In the genomic region with DNA sequence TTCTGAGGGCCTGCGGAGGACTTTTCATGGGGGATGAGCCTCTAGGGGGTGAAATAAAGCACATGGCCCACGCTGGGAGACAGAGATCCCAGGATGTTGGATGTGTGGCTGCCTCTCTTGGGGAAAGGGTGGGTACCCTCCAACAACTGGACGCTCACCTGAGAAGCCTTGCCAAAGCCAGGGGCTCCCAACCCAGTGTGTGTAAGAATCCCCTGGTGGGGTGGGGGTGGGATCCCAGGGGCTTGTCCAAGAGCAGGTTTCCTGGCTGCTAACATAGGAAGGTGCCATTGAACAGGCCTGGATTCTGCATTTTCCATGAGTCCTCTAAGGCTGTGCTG, we compare ENCODE assay signal across 13 cellular contexts. TPM values are rescaled to one million over a fixed set of nuclear protein-coding genes. Genes with fewer than 3 reads are reported as not detected.
DNase-seq lines count a peak whose midpoint lies in the region; ATAC-seq and TF ChIP-seq lines count a peak whose summit lies in the region.
"Had no signal": no experiment of that assay in that cellular context is flagged by ENCODE, and none has a peak within 500 bp of the region (broad histone marks: within the 10 kb centered on the region; RNA-seq: fewer than 3 reads in every experiment).

No MANE protein-coding gene starts in this region.

- H3K4me3 ChIP-seq in right lobe of liver (peak overlapping the region in 2 of 3 donors; percentile 18 to 27), tibial artery (peak overlapping the region; percentile 12 to 28)

- 100% methylated on average over 1 of the region's 3 CpGs for WGBS in right lobe of liver (ENCODE audit: insufficient coverage, low coverage, low lambda C conversion rate, missing lambda C conversion rate)

- CTCF ChIA-PET in T-cell (lab: Charles Lee), result interaction anchor here in 1 of 2 donors (1.3 to 2.7 kb wide), 6 partner anchors 9 to 126 kb away, joined by 6 to 17 read pairs (median 10); partner anchors contain the start of gene CYLD

- peak overlapping the region; percentile 98 to 99 for H3K27ac Mint-ChIP-seq in T-cell
- H3K27ac Mint-ChIP-seq: endodermal cell, WTC11 had no signal

- TF ChIP-seq CTCF in right lobe of liver (IDR thresholded peaks at IDR 0.05) (no peak), tibial artery (IDR thresholded peaks at IDR 0.05) (no peak)

- no peaks in the 10 kb centered on the region for H3K27me3 ChIP-seq in right lobe of liver
- H3K27me3 ChIP-seq in tibial artery, result no peaks in the 10 kb centered on the region
- H3K27me3 ChIP-seq: BE2C had no signal

- H3K9me3 ChIP-seq in right lobe of liver (no peaks in the 10 kb centered on the region), tibial artery (no peaks in the 10 kb centered on the region)
- H3K9me3 ChIP-seq: BE2C had no signal

- no peaks in the 10 kb centered on the region for H3K9me3 Mint-ChIP-seq in T-cell
- H3K9me3 Mint-ChIP-seq: endodermal cell, WTC11 had no signal

- H3K4me1 Mint-ChIP-seq in T-cell, result peaks cover 90 to 92% (median 92%) of the 10 kb centered on the region in 3 donors
- H3K4me1 Mint-ChIP-seq: endodermal cell, WTC11 had no signal

- H3K4me1 ChIP-seq in right lobe of liver (no peaks in the 10 kb centered on the region), tibial artery (no peaks in the 10 kb centered on the region)
- H3K4me1 ChIP-seq: BE2C had no signal

- H3K27me3 Mint-ChIP-seq in T-cell, result no peaks in the 10 kb centered on the region

- DNase-seq in cardiac septum (ENCODE audit: low spot score) (peak; percentile 44), Right ventricle myocardium superior (no peak), T-cell (no peak), right lobe of liver (no peak), tibial artery (peak in 1 of 2 donors; percentile 20), T-helper 9 cell (no peak)
- DNase-seq: BE2C, NCI-H345 had no signal

- no peak for TF ChIP-seq POLR2A in right lobe of liver (IDR thresholded peaks at IDR 0.05)
- TF ChIP-seq POLR2A in GM18505 (IDR thresholded peaks at IDR 0.05; ENCODE audit: borderline replicate concordance, extremely low read depth, insufficient read depth, insufficient read length), result no peak

- POLR2A ChIA-PET in T-cell (lab: Charles Lee), result interaction anchor here (0.7 to 2.0 kb wide), 4 partner anchors 13 to 525 kb away, joined by 3 to 11 read pairs (median 4); partner anchors contain the start of gene CYLD (in 1 of the 2)

- H3K4me3 Mint-ChIP-seq in T-cell, result peak overlapping the region; percentile 90 to 94 (median 94)
- H3K4me3 Mint-ChIP-seq: endodermal cell, WTC11 had no signal

- intact Hi-C loops in cardiac septum (cut with DNase I) (no loop called here), Right ventricle myocardium superior (cut with DNase I) (no loop called here), right lobe of liver (cut with DNase I) (no loop called here), tibial artery (cut with DNase I; ENCODE audit: low total_unique reads) (no loop called here)

- H3K27ac ChIP-seq in right lobe of liver (peak overlapping the region in 2 of 3 donors; percentile 53 to 54), tibial artery (no peak overlapping the region)

- ATAC-seq in Right ventricle myocardium superior (ENCODE audit: poor library complexity), result no peak
- no peak for ATAC-seq in T-cell (replicated peaks in 1 of 4)
- no peak for ATAC-seq in right lobe of liver
- no peak for ATAC-seq in GM18505 (IDR thresholded peaks at IDR 0.05; ENCODE audit: unreplicated experiment)
- ATAC-seq in GM21447 (IDR thresholded peaks at IDR 0.05; ENCODE audit: unreplicated experiment), result no peak
- ATAC-seq: WTC11 had no signal

- no peaks in the 10 kb centered on the region for H3K36me3 ChIP-seq in right lobe of liver
- no peaks in the 10 kb centered on the region for H3K36me3 ChIP-seq in tibial artery
- H3K36me3 ChIP-seq: BE2C had no signal

- H3K36me3 Mint-ChIP-seq in T-cell, result peaks cover 33% of the 10 kb centered on the region
- H3K36me3 Mint-ChIP-seq: WTC11 had no signal

RNA-seq across cellular contexts. Expression of gene SNX20, which starts 0.6 kb away (rescaled TPM):
- 0.75 TPM for total RNA-seq in cardiac septum
- total RNA-seq in Right ventricle myocardium superior, result 0.62 TPM
- total RNA-seq in T-cell, result 10 to 100 TPM; 38.8 to 85.2 (median 69.6) TPM
- 1 to 10 TPM in 1 of 6 experiments, under 1 TPM in 5; 0.31 to 1.9 (median 0.71) TPM for total RNA-seq in right lobe of liver
- total RNA-seq: endodermal cell, MCF 10A, WTC11 had no signal

RNA-seq across cellular contexts. Expression of gene NOD2, which starts 12.9 kb away (rescaled TPM):
- 0.40 TPM for total RNA-seq in cardiac septum
- 0.48 TPM for total RNA-seq in Right ventricle myocardium superior
- 1 to 10 TPM; 2.4 to 7.6 (median 3.1) TPM for total RNA-seq in T-cell
- 1 to 10 TPM in 4 of 6 experiments, under 1 TPM in 2; 0.74 to 6.0 (median 1.4) TPM for total RNA-seq in right lobe of liver

Comparison
In these comparisons a context has a peak if more than half of its experiments do, and no peak if none do; other contexts are left out.
1. H3K27ac ChIP-seq: peak in right lobe of liver (2 of 3); none in tibial artery (0 of 2).
2. RNA of gene SNX20, which starts 0.6 kb away (total RNA-seq): 38.8 to 85.2 TPM in T-cell; 0.75 TPM in cardiac septum (single experiment), 0.31 to 1.9 TPM in right lobe of liver and 0.62 TPM in Right ventricle myocardium superior (single experiment); every median in the first group is over 10 times any median in the second.